Comparison of ENCODE assay signal across 11 cellular contexts in genomic region chr2:42854207-42854818, GRCh38.
DNase-seq lines count a peak whose midpoint lies in the region; ATAC-seq and TF ChIP-seq lines count a peak whose summit lies in the region.
"Had no signal": no experiment of that assay in that cellular context is flagged by ENCODE, and none has a peak within 500 bp of the region (broad histone marks: within the 10 kb centered on the region; RNA-seq: fewer than 3 reads in every experiment).

No MANE protein-coding gene starts in this region.

- H3K9me3 Mint-ChIP-seq in activated naive CD8-positive, alpha-beta T cell treated with anti-CD3 and anti-CD28 coated beads, Interleukin-2, amount 10 ng/mL, durations not matched to agents 7 days and 5 days = no peaks in the 10 kb centered on the region
- no peaks in the 10 kb centered on the region for H3K9me3 Mint-ChIP-seq in activated naive CD8-positive, alpha-beta T cell treated with anti-CD3 and anti-CD28 coated beads, Interleukin-2, amount 50 U/mL, for 24 hours

- TF ChIP-seq EP300 in ovary (IDR thresholded peaks at IDR 0.05) = no peak

- no peak for TF ChIP-seq CTCF in heart right ventricle (IDR thresholded peaks at IDR 0.05)
- TF ChIP-seq CTCF in ovary (IDR thresholded peaks at IDR 0.05) = no peak

- H3K4me1 ChIP-seq in heart right ventricle = peaks cover 2 to 23% (median 15%) of the 10 kb centered on the region in 9 donors
- H3K4me1 ChIP-seq in ovary (ENCODE audit: insufficient read depth) = peaks cover 19% of the 10 kb centered on the region
- H3K4me1 ChIP-seq in aorta (ENCODE audit: control insufficient read depth in 1 of 2, insufficient read depth in 2 of 2, low read length in 2 of 2) = no peaks in the 10 kb centered on the region

- intact Hi-C loops in heart right ventricle (cut with DNase I) (loop anchor here in 5 of 10 donors (10.0 kb wide), 2 partner anchors 380 to 630 kb away; no protein-coding TSS in a partner anchor), ovary (cut with DNase I) (loop anchor here in 2 of 4 donors (10.0 kb wide), 2 partner anchors 370 to 380 kb away; partner anchors contain the start of gene ZFP36L2 (in 1 of the 2)), aorta (cut with DNase I) (loop anchor here in 1 of 2 donors (10.0 kb wide), 2 partner anchors 370 to 630 kb away; partner anchors contain the start of gene ZFP36L2)

- H3K27me3 ChIP-seq in heart right ventricle (no peaks in the 10 kb centered on the region), ovary (no peaks in the 10 kb centered on the region), aorta (ENCODE audit: control insufficient read depth in 1 of 2, insufficient read depth in 2 of 2, low read length in 1 of 2) (no peaks in the 10 kb centered on the region)

- peak overlapping the region; percentile 48 for H3K27ac Mint-ChIP-seq in activated naive CD8-positive, alpha-beta T cell treated with anti-CD3 and anti-CD28 coated beads, Interleukin-2, amount 10 ng/mL, durations not matched to agents 7 days and 5 days
- no peak overlapping the region for H3K27ac Mint-ChIP-seq in activated naive CD8-positive, alpha-beta T cell treated with anti-CD3 and anti-CD28 coated beads, Interleukin-2, amount 50 U/mL, for 24 hours

- no peak for ATAC-seq in activated naive CD8-positive, alpha-beta T cell treated with anti-CD3 and anti-CD28 coated beads, Interleukin-2, amount 10 ng/mL, durations not matched to agents 7 days and 5 days (ENCODE audit: low read depth)
- ATAC-seq in activated naive CD8-positive, alpha-beta T cell treated with anti-CD3 and anti-CD28 coated beads, Interleukin-2, amount 50 U/mL, for 24 hours = no peak
- ATAC-seq in heart right ventricle (peak; percentile 54 to 87 (median 85)), aorta (ENCODE audit: low FRiP score) (peak; percentile 19)
- ATAC-seq: SK-N-SH treated with all-trans-retinoic acid at 6 μM for 48 hours had no signal

- H3K36me3 ChIP-seq in heart right ventricle = no peaks in the 10 kb centered on the region
- no peaks in the 10 kb centered on the region for H3K36me3 ChIP-seq in ovary
- H3K36me3 ChIP-seq in aorta (ENCODE audit: control insufficient read depth in 1 of 2, insufficient read depth in 2 of 2, low read length in 1 of 2) = no peaks in the 10 kb centered on the region

- H3K4me1 Mint-ChIP-seq in activated naive CD8-positive, alpha-beta T cell treated with anti-CD3 and anti-CD28 coated beads, Interleukin-2, amount 10 ng/mL, durations not matched to agents 7 days and 5 days = no peaks in the 10 kb centered on the region
- H3K4me1 Mint-ChIP-seq in activated naive CD8-positive, alpha-beta T cell treated with anti-CD3 and anti-CD28 coated beads, Interleukin-2, amount 50 U/mL, for 24 hours = peaks cover 2% of the 10 kb centered on the region

- H3K27ac ChIP-seq in heart right ventricle (peak overlapping the region in 9 of 10 donors; percentile 44 to 80 (median 71)), ovary (peak overlapping the region; percentile 58 to 79), aorta (ENCODE audit: low read depth in 1 of 2, low read length in 2 of 2) (no peak overlapping the region)

- H3K27me3 Mint-ChIP-seq in activated naive CD8-positive, alpha-beta T cell treated with anti-CD3 and anti-CD28 coated beads, Interleukin-2, amount 10 ng/mL, durations not matched to agents 7 days and 5 days = no peaks in the 10 kb centered on the region
- no peaks in the 10 kb centered on the region for H3K27me3 Mint-ChIP-seq in activated naive CD8-positive, alpha-beta T cell treated with anti-CD3 and anti-CD28 coated beads, Interleukin-2, amount 50 U/mL, for 24 hours

- H3K4me3 ChIP-seq in heart right ventricle (no peak overlapping the region), ovary (no peak overlapping the region), aorta (ENCODE audit: low read length in 2 of 2) (no peak overlapping the region)

- POLR2A ChIA-PET in activated naive CD8-positive, alpha-beta T cell treated with anti-CD3 and anti-CD28 coated beads, Interleukin-2, amount 10 ng/mL, durations not matched to agents 7 days and 5 days (lab: Charles Lee) = no interaction called here

- peaks cover 0 to 13% (median 2%) of the 10 kb centered on the region in 11 donors for H3K9me3 ChIP-seq in heart right ventricle
- H3K9me3 ChIP-seq in ovary = no peaks in the 10 kb centered on the region
- no peaks in the 10 kb centered on the region for H3K9me3 ChIP-seq in aorta (ENCODE audit: control insufficient read depth, low read length)

- no peak for TF ChIP-seq POLR2A in ovary (IDR thresholded peaks at IDR 0.05)

- no peak overlapping the region for H3K4me3 Mint-ChIP-seq in activated naive CD8-positive, alpha-beta T cell treated with anti-CD3 and anti-CD28 coated beads, Interleukin-2, amount 10 ng/mL, durations not matched to agents 7 days and 5 days
- H3K4me3 Mint-ChIP-seq in activated naive CD8-positive, alpha-beta T cell treated with anti-CD3 and anti-CD28 coated beads, Interleukin-2, amount 50 U/mL, for 24 hours = no peak overlapping the region

- no peak for DNase-seq in activated naive CD8-positive, alpha-beta T cell treated with anti-CD3 and anti-CD28 coated beads, Interleukin-2, amount 10 ng/mL, durations not matched to agents 7 days and 5 days
- DNase-seq in activated naive CD8-positive, alpha-beta T cell treated with anti-CD3 and anti-CD28 coated beads, Interleukin-2, amount 50 U/mL, for 24 hours = no peak
- DNase-seq in heart right ventricle (peak; percentile 63 to 65), ovary (peak; percentile 66 to 83 (median 76)), aorta (peak; percentile 76 to 85), mesenteric fat pad (ENCODE audit: low spot score) (no peak), LoVo (ENCODE audit: low spot score) (no peak), NCI-H1694 treated with DMSO at 0.1 percent for 48 hours (lab: John Stamatoyannopoulos, UW) (no peak)
- DNase-seq: 8988T, caudate nucleus had no signal

- 54 to 66% methylated on average over 16 of the region's 16 CpGs for WGBS in heart right ventricle, 2 donors
- WGBS in ovary, 3 donors = 26 to 30% (median 30%) methylated on average over 16 of the region's 16 CpGs
- WGBS in aorta, 2 donors = 47 to 54% methylated on average over 16 of the region's 16 CpGs

- H3K36me3 Mint-ChIP-seq in activated naive CD8-positive, alpha-beta T cell treated with anti-CD3 and anti-CD28 coated beads, Interleukin-2, amount 10 ng/mL, durations not matched to agents 7 days and 5 days = no peaks in the 10 kb centered on the region
- H3K36me3 Mint-ChIP-seq in activated naive CD8-positive, alpha-beta T cell treated with anti-CD3 and anti-CD28 coated beads, Interleukin-2, amount 50 U/mL, for 24 hours (ENCODE audit: low read depth) = no peaks in the 10 kb centered on the region

Comparison
In these comparisons a context has a peak if more than half of its experiments do, and no peak if none do; other contexts are left out.
1. ATAC-seq: peak in heart right ventricle (8 of 8) and aorta (single experiment); none in activated naive CD8-positive, alpha-beta T cell treated with anti-CD3 and anti-CD28 coated beads, Interleukin-2, amount 10 ng/mL, durations not matched to agents 7 days and 5 days (single experiment) and activated naive CD8-positive, alpha-beta T cell treated with anti-CD3 and anti-CD28 coated beads, Interleukin-2, amount 50 U/mL, for 24 hours (single experiment).
2. DNase-seq: peak in heart right ventricle (2 of 2), ovary (5 of 5) and aorta (2 of 2); none in activated naive CD8-positive, alpha-beta T cell treated with anti-CD3 and anti-CD28 coated beads, Interleukin-2, amount 10 ng/mL, durations not matched to agents 7 days and 5 days (single experiment), activated naive CD8-positive, alpha-beta T cell treated with anti-CD3 and anti-CD28 coated beads, Interleukin-2, amount 50 U/mL, for 24 hours (single experiment), mesenteric fat pad (single experiment), LoVo (single experiment) and NCI-H1694 treated with DMSO at 0.1 percent for 48 hours (single experiment).
3. H3K27ac ChIP-seq: peak in heart right ventricle (9 of 10) and ovary (2 of 2); none in aorta (0 of 2).